In genomic region chr9:125746017-125746773, GRCh38 we compare ENCODE assay signal across 8 cellular contexts. TPM values are rescaled to one million over a fixed set of nuclear protein-coding genes. Genes with fewer than 3 reads are reported as not detected.
A peak's percentile ranks its signal among the peaks of the same experiment; 100 is the strongest.
DNase-seq lines count a peak whose midpoint lies in the region; ATAC-seq and TF ChIP-seq lines count a peak whose summit lies in the region.

No MANE protein-coding gene starts in this region.

- H3K4me3 Mint-ChIP-seq in GM23338 (peak overlapping the region; percentile 84), natural killer cell (peak overlapping the region; percentile 94)
- peak overlapping the region; percentile 80 for H3K4me3 Mint-ChIP-seq in activated T-helper 2 cell treated with anti-CD3 and anti-CD28 coated beads, Interferon-gamma antibody, Interleukin-2, Interleukin-4, amounts not matched to agents 10 μg/mL and 5 μg/mL and 100 μg/mL, durations not matched to agents 14 hours and 24 hours and 36 hours (ENCODE audit: low read depth)

- H2AFZ ChIP-seq in GM23338, result peak overlapping the region; percentile 53; the same call in 1 of the 2 replicates

- H3K4me1 Mint-ChIP-seq in GM23338 (peaks cover 36% of the 10 kb centered on the region), natural killer cell (peaks cover 32 to 36% of the 10 kb centered on the region in 2 donors)
- peaks cover 40% of the 10 kb centered on the region for H3K4me1 Mint-ChIP-seq in activated T-helper 2 cell treated with anti-CD3 and anti-CD28 coated beads, Interferon-gamma antibody, Interleukin-2, Interleukin-4, amounts not matched to agents 10 μg/mL and 5 μg/mL and 100 μg/mL, durations not matched to agents 14 hours and 24 hours and 36 hours (ENCODE audit: low read depth)

- peaks cover 13% of the 10 kb centered on the region for H3K27me3 Mint-ChIP-seq in GM23338 (ENCODE audit: insufficient read depth, low read depth, poor library complexity)
- peaks cover 28% of the 10 kb centered on the region for H3K27me3 Mint-ChIP-seq in activated T-helper 2 cell treated with anti-CD3 and anti-CD28 coated beads, Interferon-gamma antibody, Interleukin-2, Interleukin-4, amounts not matched to agents 10 μg/mL and 5 μg/mL and 100 μg/mL, durations not matched to agents 14 hours and 24 hours and 36 hours (ENCODE audit: low read depth)
- no peaks in the 10 kb centered on the region for H3K27me3 Mint-ChIP-seq in natural killer cell (ENCODE audit: low read depth in 2 of 2)

- no peaks in the 10 kb centered on the region for H3K36me3 ChIP-seq in GM23338 (ENCODE audit: insufficient read depth)

- no peaks in the 10 kb centered on the region for H3K9me2 ChIP-seq in GM23338 (ENCODE audit: insufficient read depth)

- H3K9me3 Mint-ChIP-seq in GM23338, result no peaks in the 10 kb centered on the region
- H3K9me3 Mint-ChIP-seq in activated T-helper 2 cell treated with anti-CD3 and anti-CD28 coated beads, Interferon-gamma antibody, Interleukin-2, Interleukin-4, amounts not matched to agents 10 μg/mL and 5 μg/mL and 100 μg/mL, durations not matched to agents 14 hours and 24 hours and 36 hours, result no peaks in the 10 kb centered on the region
- no peaks in the 10 kb centered on the region for H3K9me3 Mint-ChIP-seq in natural killer cell

- intact Hi-C loops in activated T-helper 2 cell treated with anti-CD3 and anti-CD28 coated beads, Interferon-gamma antibody, Interleukin-2, Interleukin-4, amounts not matched to agents 10 μg/mL and 5 μg/mL and 100 μg/mL, durations not matched to agents 14 hours and 24 hours and 36 hours (cut with micrococcal nuclease), result loop anchor here (1.0 to 10.0 kb wide), 5 partner anchors 39 to 111 kb away; partner anchors contain the start of gene MAPKAP1
- intact Hi-C loops in natural killer cell (cut with micrococcal nuclease), result loop anchor here (5.0 kb wide), 1 partner anchor 39 kb away; the partner anchor contains the start of gene MAPKAP1

- H3K4me2 ChIP-seq in GM23338, result peak overlapping the region; percentile 72

- H3K27me3 ChIP-seq in GM23338 (ENCODE audit: insufficient read depth), result peaks cover 8% of the 10 kb centered on the region; the same call in 1 of the 2 replicates

- DNase-seq in Daoy (ENCODE audit: low read depth) (peak; percentile 99), GM23338 (ENCODE audit: low spot score) (peak; percentile 100), LHCN-M2 (ENCODE audit: low read depth) (peak; percentile 98), RPMI7951 (ENCODE audit: low read depth) (peak; percentile 96), fibroblast of peridontal ligament (ENCODE audit: extremely low read depth) (peak; percentile 87), natural killer cell (peak; percentile 92)
- peak; percentile 88 for DNase-seq in activated T-helper 2 cell treated with anti-CD3 and anti-CD28 coated beads, Interferon-gamma antibody, Interleukin-2, Interleukin-4, amounts not matched to agents 10 μg/mL and 5 μg/mL and 100 μg/mL, durations not matched to agents 14 hours and 24 hours and 36 hours (ENCODE audit: low spot score)
- peak; percentile 81 to 92 (median 88) for DNase-seq in stimulated activated naive CD4-positive, alpha-beta T cell (lab: John Stamatoyannopoulos, UW)

- peak overlapping the region; percentile 93 for H3K27ac ChIP-seq in GM23338 (ENCODE audit: low read depth)

- 0 out of 2 replicates have a peak, but pooled peaks cover 3% of the 10 kb centered on the region for H3F3A ChIP-seq in GM23338 (replicated peaks; ENCODE audit: low read depth)

- peaks cover 28% of the 10 kb centered on the region for H3K79me2 ChIP-seq in GM23338 (replicated peaks; ENCODE audit: insufficient read depth)

- peaks cover 39% of the 10 kb centered on the region for H3K4me1 ChIP-seq in GM23338 (ENCODE audit: insufficient read depth)

- peak overlapping the region; percentile 54 for H3K4me3 ChIP-seq in GM23338

- H3K27ac Mint-ChIP-seq in GM23338 (peak overlapping the region; percentile 96), natural killer cell (peak overlapping the region; percentile 88 to 91)
- H3K27ac Mint-ChIP-seq in activated T-helper 2 cell treated with anti-CD3 and anti-CD28 coated beads, Interferon-gamma antibody, Interleukin-2, Interleukin-4, amounts not matched to agents 10 μg/mL and 5 μg/mL and 100 μg/mL, durations not matched to agents 14 hours and 24 hours and 36 hours, result peak overlapping the region; percentile 95

- no peak for TF ChIP-seq CTCF in GM23338 (conservative IDR thresholded peaks at IDR 0.05; ENCODE audit: low read depth in 2 of 2)
- no peak for TF ChIP-seq CTCF in natural killer cell (IDR thresholded peaks at IDR 0.05)

- no peaks in the 10 kb centered on the region for H4K20me1 ChIP-seq in GM23338 (replicated peaks; ENCODE audit: insufficient read depth)

- H3K36me3 Mint-ChIP-seq in GM23338 (ENCODE audit: low read depth), result peaks cover 12% of the 10 kb centered on the region
- H3K36me3 Mint-ChIP-seq in activated T-helper 2 cell treated with anti-CD3 and anti-CD28 coated beads, Interferon-gamma antibody, Interleukin-2, Interleukin-4, amounts not matched to agents 10 μg/mL and 5 μg/mL and 100 μg/mL, durations not matched to agents 14 hours and 24 hours and 36 hours (ENCODE audit: low read depth), result peaks cover 17% of the 10 kb centered on the region
- H3K36me3 Mint-ChIP-seq in natural killer cell, result no peaks in the 10 kb centered on the region

- ATAC-seq in GM23338, result peak; percentile 91
- ATAC-seq in natural killer cell, result peak; percentile 84 to 95 (median 87)

TF ChIP-seq in GM23338, 12 proteins besides CTCF, POLR2A, EP300 and RAD21 (continues in another document):
- TF ChIP-seq STAT1 (IDR thresholded peaks at IDR 0.05; ENCODE audit: unreplicated experiment), result no peak

RNA-seq across cellular contexts. Expression of gene PBX3, which starts 1.0 kb away (rescaled TPM):
- total RNA-seq in Daoy (2014; rRNA removed; shearing (Covaris generic)), result 30.6 and 51.9 TPM in 2 replicates
- total RNA-seq in GM23338 (2014; rRNA removed; shearing (Covaris generic)), result 50.5 and 83.1 TPM in 2 replicates
- 24.5 and 28.9 TPM in 2 replicates for polyA plus RNA-seq in GM23338 (2016; fragmentation: Nextera tagmentation; extraction: Ambion mirVana)
- total RNA-seq in LHCN-M2 (2014; rRNA removed), result 38.1 and 44.4 TPM in 2 replicates
- 22.1 TPM for polyA plus RNA-seq in LHCN-M2 (2012)
- 22.0 and 25.4 TPM in 2 replicates for total RNA-seq in RPMI7951 (2014; rRNA removed; shearing (Covaris generic))
- 20.6 and 21.4 TPM in 2 replicates for total RNA-seq in activated T-helper 2 cell treated with anti-CD3 and anti-CD28 coated beads, Interferon-gamma antibody, Interleukin-2, Interleukin-4, amounts not matched to agents 10 μg/mL and 5 μg/mL and 100 μg/mL, durations not matched to agents 14 hours and 24 hours and 36 hours
- total RNA-seq in natural killer cell, result 10 to 100 TPM; 42.1 to 46.9 (median 44.6) TPM

RNA-seq across cellular contexts. Expression of gene MAPKAP1, which starts 39.2 kb away (rescaled TPM):
- total RNA-seq in Daoy (2014; rRNA removed; shearing (Covaris generic)), result 147 and 173 TPM in 2 replicates
- total RNA-seq in GM23338 (2014; rRNA removed; shearing (Covaris generic)), result 95.4 and 98.5 TPM in 2 replicates
- polyA plus RNA-seq in GM23338 (2016; fragmentation: Nextera tagmentation; extraction: Ambion mirVana), result 57.5 and 68.4 TPM in 2 replicates
- 146 and 148 TPM in 2 replicates for total RNA-seq in LHCN-M2 (2014; rRNA removed)
- 96.6 TPM for polyA plus RNA-seq in LHCN-M2 (2012)
- 60.6 and 75.0 TPM in 2 replicates for total RNA-seq in RPMI7951 (2014; rRNA removed; shearing (Covaris generic))
- total RNA-seq in activated T-helper 2 cell treated with anti-CD3 and anti-CD28 coated beads, Interferon-gamma antibody, Interleukin-2, Interleukin-4, amounts not matched to agents 10 μg/mL and 5 μg/mL and 100 μg/mL, durations not matched to agents 14 hours and 24 hours and 36 hours, result 77.9 and 83.8 TPM in 2 replicates
- total RNA-seq in natural killer cell, result 10 to 100 TPM; 51.1 to 73.0 (median 58.8) TPM

Comparison
In these comparisons a context has a peak if more than half of its experiments do, and no peak if none do; other contexts are left out.
1. Peak in every context shown above with its lines: DNase-seq, ATAC-seq, H3K4me3 ChIP-seq and H3K27ac ChIP-seq.